ENCODE assay signal across 2 cellular contexts in the genomic region with DNA sequence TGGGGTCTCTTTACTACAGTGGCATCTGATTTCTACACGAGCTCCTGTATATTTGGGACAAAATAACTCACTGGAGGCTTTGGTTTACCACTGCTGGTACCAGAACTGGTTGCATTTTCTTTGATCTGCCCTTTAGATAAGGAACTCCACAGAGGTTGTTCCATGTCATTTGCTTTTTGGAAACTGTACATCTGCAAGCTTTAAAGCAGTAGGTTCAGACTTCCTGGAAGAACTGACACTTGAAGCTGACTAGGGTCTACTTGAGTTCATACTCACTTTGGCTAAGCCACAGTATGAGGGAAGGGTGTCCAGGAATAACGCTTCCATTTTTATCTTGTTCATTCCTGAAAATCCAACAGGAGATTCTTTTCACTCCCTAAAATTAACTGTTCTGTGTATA.
TF ChIP-seq lines count a peak whose summit lies in the region.

No MANE protein-coding gene starts in this region.

TF ChIP-seq in HCT116, 20 proteins besides CTCF, POLR2A, EP300 and RAD21:
- TF ChIP-seq POLR2AphosphoS5 (IDR thresholded peaks at IDR 0.05; ENCODE audit: low read depth, low read length): no peak

TF ChIP-seq in K562, 482 proteins besides CTCF, POLR2A, EP300 and RAD21:
- no peak for TF ChIP-seq FOXO4 (CRISPR knock-in tag; IDR thresholded peaks at IDR 0.05)
- no peak for TF ChIP-seq YBX1 (IDR thresholded peaks at IDR 0.05)
- TF ChIP-seq PRMT5 (CRISPR knock-in tag; IDR thresholded peaks at IDR 0.05): no peak
- TF ChIP-seq ZNF175 (CRISPR knock-in tag; IDR thresholded peaks at IDR 0.05; ENCODE audit: low read depth): no peak
- TF ChIP-seq TCF3 (CRISPR knock-in tag; IDR thresholded peaks at IDR 0.05): no peak
- no peak for TF ChIP-seq MAFF (IDR thresholded peaks at IDR 0.05; ENCODE audit: low read length)
